In genomic region chr9:76458903-76459690, GRCh38 we compare ENCODE assay signal across 1 cellular context.
A peak's percentile ranks its signal among the peaks of the same experiment; 100 is the strongest.
TF ChIP-seq lines count a peak whose summit lies in the region.

GCNT1 (plus strand) TSS chr9:76459182; CDS start chr9:76502382, 43,200 bp downstream.

TF ChIP-seq in GM12878, 131 proteins besides CTCF, POLR2A, EP300 and RAD21 (continued from another document):
- TF ChIP-seq RUNX3 (IDR thresholded peaks at IDR 0.05; ENCODE audit: low read length) (peak; percentile 50; the same call in 1 of the 2 replicates), YY1 (IDR thresholded peaks at IDR 0.05; ENCODE audit: low read depth, low read length) (0 out of 2 replicates have a peak, but pooled peaks have one; percentile 15), BCL11A (IDR thresholded peaks at IDR 0.05; ENCODE audit: low read depth, low read length) (no peak), RB1 (IDR thresholded peaks at IDR 0.05; ENCODE audit: borderline replicate concordance) (no peak), MAX (IDR thresholded peaks at IDR 0.05; ENCODE audit: low read depth, low read length) (no peak), IRF5 (IDR thresholded peaks at IDR 0.05; ENCODE audit: borderline replicate concordance) (no peak), ATF3 (IDR thresholded peaks at IDR 0.05; ENCODE audit: borderline replicate concordance, extremely low read depth, low read depth, low read length) (no peak), PBX3 (IDR thresholded peaks at IDR 0.05; ENCODE audit: insufficient replicate concordance, low read depth, low read length) (no peak), RAD51 (IDR thresholded peaks at IDR 0.05) (no peak)
